Comparison of ENCODE assay signal across 22 cellular contexts in genomic region chr1:31415658-31416057, GRCh38. TPM values are rescaled to one million over a fixed set of nuclear protein-coding genes. Genes with fewer than 3 reads are reported as not detected.
A peak's percentile ranks its signal among the peaks of the same experiment; 100 is the strongest.
DNase-seq lines count a peak whose midpoint lies in the region; ATAC-seq, FAIRE-seq and TF ChIP-seq lines count a peak whose summit lies in the region.
"Had no signal": no experiment of that assay in that cellular context is flagged by ENCODE, and none has a peak within 500 bp of the region (broad histone marks: within the 10 kb centered on the region; RNA-seq: fewer than 3 reads in every experiment).

No MANE protein-coding gene starts in this region.

- peaks cover 70% of the 10 kb centered on the region for H3K27me3 Mint-ChIP-seq in CD4-positive, alpha-beta T cell
- H3K27me3 Mint-ChIP-seq in astrocyte (ENCODE audit: low read depth, unreplicated experiment), result peaks cover 17% of the 10 kb centered on the region
- peaks cover 24% of the 10 kb centered on the region for H3K27me3 Mint-ChIP-seq in glutamatergic neuron (ENCODE audit: unreplicated experiment)

- H3K36me3 ChIP-seq in astrocyte (ENCODE audit: insufficient read depth, low read length) (no peaks in the 10 kb centered on the region), neural cell (ENCODE audit: insufficient read depth, low read length) (no peaks in the 10 kb centered on the region)
- H3K36me3 ChIP-seq: BE2C, gastroesophageal sphincter had no signal

- intact Hi-C loops in CD4-positive, alpha-beta T cell (cut with DNase I, micrococcal nuclease), result no loop called here
- intact Hi-C loops in cardiac septum (cut with DNase I), result loop anchor here (5.0 kb wide), 1 partner anchor 248 kb away; no protein-coding TSS in a partner anchor

- no peak for ATAC-seq in CD4-positive, alpha-beta T cell (ENCODE audit: poor library complexity)
- ATAC-seq in SK-N-SH treated with all-trans-retinoic acid at 6 μM for 48 hours, result no peak
- ATAC-seq: activated naive CD4-positive, alpha-beta T cell treated with anti-CD3 and anti-CD28 coated beads, Interleukin-2, amount 50 U/mL, for 72 hours; gastroesophageal sphincter; T-cell had no signal

- FAIRE-seq in astrocyte (lab: Jason Lieb, UNC), result no peak
- FAIRE-seq: A204.1 had no signal

- H3K9me3 Mint-ChIP-seq in CD4-positive, alpha-beta T cell, result no peaks in the 10 kb centered on the region
- H3K9me3 Mint-ChIP-seq in astrocyte (ENCODE audit: unreplicated experiment) (no peaks in the 10 kb centered on the region), glutamatergic neuron (ENCODE audit: unreplicated experiment) (peaks cover 29% of the 10 kb centered on the region)
- H3K9me3 Mint-ChIP-seq: activated naive CD4-positive, alpha-beta T cell treated with anti-CD3 and anti-CD28 coated beads, Interleukin-2, amount 50 U/mL, for 72 hours; activated T-helper 1 cell treated with anti-CD3 and anti-CD28 coated beads, Interleukin-12 subunit alpha, Interleukin-12 subunit beta, Interleukin-2, Interleukin-4 antibody, amounts not matched to agents 30 ng/mL and 10 ng/mL and 1 ng/mL, durations not matched to agents 14 hours and 24 hours and 36 hours; T-cell had no signal

- H2AFZ ChIP-seq in astrocyte (ENCODE audit: low read depth, low read length), result no peak overlapping the region
- no peak overlapping the region for H2AFZ ChIP-seq in neural cell (ENCODE audit: low read depth, low read length)

- no peak overlapping the region for H3K27ac ChIP-seq in CD4-positive, alpha-beta T cell (ENCODE audit: low read depth, low read length)
- H3K27ac ChIP-seq in astrocyte (ENCODE audit: low read depth, low read length) (no peak overlapping the region), neural cell (ENCODE audit: low read length) (peak overlapping the region; percentile 99)
- H3K27ac ChIP-seq: gastroesophageal sphincter had no signal

- H3K9me2 ChIP-seq in neural cell (ENCODE audit: insufficient read depth, low read length), result no peaks in the 10 kb centered on the region

- TF ChIP-seq CTCF in CD4-positive, alpha-beta T cell (IDR thresholded peaks at IDR 0.05), result no peak
- no peak for TF ChIP-seq CTCF in astrocyte (IDR thresholded peaks at IDR 0.05; ENCODE audit: insufficient read depth, low read depth, low read length)
- no peak for TF ChIP-seq CTCF in glutamatergic neuron (IDR thresholded peaks at IDR 0.05; ENCODE audit: partially characterized antibody, unreplicated experiment)
- TF ChIP-seq CTCF in neural cell (IDR thresholded peaks at IDR 0.05; ENCODE audit: poor library complexity, severe bottlenecking), result no peak
- TF ChIP-seq CTCF in GM10266 (IDR thresholded peaks at IDR 0.05; ENCODE audit: control insufficient read depth, insufficient read depth, low read depth, missing control alignments), result no peak

- no peak for TF ChIP-seq RAD21 in neural cell (conservative IDR thresholded peaks at IDR 0.05)

- peaks cover 7% of the 10 kb centered on the region for H3K4me1 Mint-ChIP-seq in CD4-positive, alpha-beta T cell (ENCODE audit: low read depth)
- peaks cover 17% of the 10 kb centered on the region for H3K4me1 Mint-ChIP-seq in astrocyte (ENCODE audit: low read depth, unreplicated experiment)
- peaks cover 20% of the 10 kb centered on the region for H3K4me1 Mint-ChIP-seq in glutamatergic neuron (ENCODE audit: low read depth, unreplicated experiment)

- no peaks in the 10 kb centered on the region for H3K9me3 ChIP-seq in CD4-positive, alpha-beta T cell (ENCODE audit: control insufficient read depth, low read length)
- H3K9me3 ChIP-seq in astrocyte (ENCODE audit: insufficient read depth, low read depth, low read length) (no peaks in the 10 kb centered on the region), neural cell (ENCODE audit: low read length) (no peaks in the 10 kb centered on the region)
- H3K9me3 ChIP-seq: BE2C, gastroesophageal sphincter had no signal

- H3K4me3 ChIP-seq in astrocyte (ENCODE audit: insufficient read depth, low read depth, low read length) (no peak overlapping the region), neural cell (ENCODE audit: low read length) (peak overlapping the region; percentile 95)
- H3K4me3 ChIP-seq: gastroesophageal sphincter had no signal

- H4K20me1 ChIP-seq in astrocyte (ENCODE audit: insufficient read depth, low read length) (peaks cover 10% of the 10 kb centered on the region), neural cell (ENCODE audit: insufficient read depth) (no peaks in the 10 kb centered on the region)

- DNase-seq in CD4-positive, alpha-beta T cell, result no peak
- DNase-seq in astrocyte (ENCODE audit: low read depth), result no peak
- DNase-seq in glutamatergic neuron, result no peak
- no peak for DNase-seq in NOMO-1 treated with dmso at 0.1 percent for 144 hours (lab: John Stamatoyannopoulos, UW; ENCODE audit: unreplicated experiment)
- DNase-seq in cardiac septum (ENCODE audit: low spot score), result no peak
- no peak for DNase-seq in GM10266 (ENCODE audit: extremely low spot score)
- DNase-seq: aorta; BE2C; cerebellar nuclear complex; NCI-H1105 treated with DMSO at 0.1 percent for 48 hours; NCI-H2081 treated with DMSO at 0.1 percent for 48 hours; OCI-M1; SIG-M5; stimulated activated CD4-positive, alpha-beta T cell treated with anti-CD3 and anti-CD28 coated beads, Interleukin-12 subunit alpha, Interleukin-12 subunit beta, amount 100 ng/mL, for 4 hours; T-cell had no signal

- CTCF ChIA-PET in CD4-positive, alpha-beta T cell (lab: Charles Lee), result no interaction called here

- H3K79me2 ChIP-seq in astrocyte (ENCODE audit: insufficient read depth, low read length) (peaks cover 6% of the 10 kb centered on the region), neural cell (replicated peaks; ENCODE audit: insufficient read depth, low read length) (peaks cover 29% of the 10 kb centered on the region)

- H3K9ac ChIP-seq in astrocyte (ENCODE audit: low read length) (no peak overlapping the region), neural cell (ENCODE audit: low read length) (peak overlapping the region; percentile 100)

- POLR2A ChIA-PET in CD4-positive, alpha-beta T cell (lab: Charles Lee), result no interaction called here

- peaks cover 8% of the 10 kb centered on the region for H3K4me1 ChIP-seq in astrocyte (ENCODE audit: insufficient read depth, low read length)
- H3K4me1 ChIP-seq: BE2C had no signal

- no peak overlapping the region for H3K27ac Mint-ChIP-seq in CD4-positive, alpha-beta T cell
- H3K27ac Mint-ChIP-seq in astrocyte (ENCODE audit: unreplicated experiment) (no peak overlapping the region), glutamatergic neuron (ENCODE audit: unreplicated experiment) (no peak overlapping the region)
- H3K27ac Mint-ChIP-seq: activated naive CD4-positive, alpha-beta T cell treated with anti-CD3 and anti-CD28 coated beads, Interleukin-2, amount 50 U/mL, for 72 hours; activated T-helper 1 cell treated with anti-CD3 and anti-CD28 coated beads, Interleukin-12 subunit alpha, Interleukin-12 subunit beta, Interleukin-2, Interleukin-4 antibody, amounts not matched to agents 30 ng/mL and 10 ng/mL and 1 ng/mL, durations not matched to agents 14 hours and 24 hours and 36 hours; T-cell had no signal

- H3F3A ChIP-seq in neural cell (ENCODE audit: insufficient read depth, low read length, poor library complexity, severe bottlenecking), result peaks cover 8% of the 10 kb centered on the region

- H3K4me3 Mint-ChIP-seq in CD4-positive, alpha-beta T cell, result peak overlapping the region; percentile 17
- H3K4me3 Mint-ChIP-seq in astrocyte (ENCODE audit: unreplicated experiment) (peak overlapping the region; percentile 54), glutamatergic neuron (ENCODE audit: unreplicated experiment) (peak overlapping the region; percentile 100)
- H3K4me3 Mint-ChIP-seq: activated T-helper 1 cell treated with anti-CD3 and anti-CD28 coated beads, Interleukin-12 subunit alpha, Interleukin-12 subunit beta, Interleukin-2, Interleukin-4 antibody, amounts not matched to agents 30 ng/mL and 10 ng/mL and 1 ng/mL, durations not matched to agents 14 hours and 24 hours and 36 hours had no signal

- no peaks in the 10 kb centered on the region for H3K36me3 Mint-ChIP-seq in CD4-positive, alpha-beta T cell (ENCODE audit: low read depth)
- H3K36me3 Mint-ChIP-seq in astrocyte (ENCODE audit: low read depth, unreplicated experiment) (peaks cover 5% of the 10 kb centered on the region), glutamatergic neuron (ENCODE audit: unreplicated experiment) (no peaks in the 10 kb centered on the region)
- H3K36me3 Mint-ChIP-seq: T-cell had no signal

- no peak for TF ChIP-seq EP300 in neural cell (conservative IDR thresholded peaks at IDR 0.05; ENCODE audit: poor library complexity, severe bottlenecking)

- H3K27me3 ChIP-seq in CD4-positive, alpha-beta T cell (ENCODE audit: control insufficient read depth, insufficient read depth, low read length), result peaks cover 52% of the 10 kb centered on the region
- H3K27me3 ChIP-seq in astrocyte (ENCODE audit: insufficient read depth, low read length) (peaks cover 14% of the 10 kb centered on the region), neural cell (ENCODE audit: insufficient read depth, low read depth, low read length) (no peaks in the 10 kb centered on the region)

- H3K4me2 ChIP-seq in astrocyte (ENCODE audit: low read length), result no peak overlapping the region
- H3K4me2 ChIP-seq in neural cell (ENCODE audit: low read length), result peak overlapping the region; percentile 99

TF ChIP-seq in neural cell, 6 proteins besides CTCF, POLR2A, EP300 and RAD21 (continues in another document):
- no peak for TF ChIP-seq MXI1 (conservative IDR thresholded peaks at IDR 0.05; ENCODE audit: poor library complexity, severe bottlenecking)
- no peak for TF ChIP-seq SMC3 (conservative IDR thresholded peaks at IDR 0.05; ENCODE audit: poor library complexity)
- TF ChIP-seq EZH2 (IDR thresholded peaks at IDR 0.05; ENCODE audit: borderline replicate concordance, insufficient read depth, low read length, poor library complexity, severe bottlenecking), result no peak
- no peak for TF ChIP-seq TAF1 (IDR thresholded peaks at IDR 0.05; ENCODE audit: low read depth)
- TF ChIP-seq POLR2AphosphoS5 (IDR thresholded peaks at IDR 0.05), result no peak

TF ChIP-seq in SK-N-SH treated with all-trans-retinoic acid at 6 μM for 48 hours, 23 proteins besides CTCF, POLR2A, EP300 and RAD21 (continues in another document):
- TF ChIP-seq ZC3H10 (CRISPR knock-in tag; IDR thresholded peaks at IDR 0.05), result no peak
- TF ChIP-seq CSDC2 (CRISPR knock-in tag; IDR thresholded peaks at IDR 0.05), result no peak
- no peak for TF ChIP-seq ZFP30 (CRISPR knock-in tag; IDR thresholded peaks at IDR 0.05)

RNA-seq across cellular contexts. Expression of gene SERINC2, which starts 2.6 kb away (rescaled TPM):
- under 1 TPM in 1 of 2 experiments, not detected in 1; 0.11 TPM for total RNA-seq in CD4-positive, alpha-beta T cell
- total RNA-seq in astrocyte, result 29.4 and 30.4 TPM in 2 replicates
- 36.4 TPM for total RNA-seq in glutamatergic neuron (ENCODE audit: unreplicated experiment)
- 8.6 and 16.4 TPM in 2 replicates for polyA plus RNA-seq in neural cell
- 8.5 and 9.7 TPM in 2 replicates for polyA minus RNA-seq in neural cell
- total RNA-seq in cardiac septum, result 2.8 TPM
- total RNA-seq: activated T-helper 1 cell treated with anti-CD3 and anti-CD28 coated beads, Interleukin-12 subunit alpha, Interleukin-12 subunit beta, Interleukin-2, Interleukin-4 antibody, amounts not matched to agents 30 ng/mL and 10 ng/mL and 1 ng/mL, durations not matched to agents 14 hours and 24 hours and 36 hours had no signal

RNA-seq across cellular contexts. Expression of gene FABP3, which starts 42.8 kb away (rescaled TPM):
- total RNA-seq in CD4-positive, alpha-beta T cell, result not detected
- 13.5 and 20.4 TPM in 2 replicates for total RNA-seq in astrocyte
- 148 TPM for total RNA-seq in glutamatergic neuron (ENCODE audit: unreplicated experiment)
- 5.8 and 7.1 TPM in 2 replicates for polyA plus RNA-seq in neural cell
- polyA minus RNA-seq in neural cell, result 2.7 TPM in 2 replicates
- 3,048 TPM for total RNA-seq in cardiac septum
- total RNA-seq: activated naive CD4-positive, alpha-beta T cell treated with anti-CD3 and anti-CD28 coated beads, Interleukin-2, amount 50 U/mL, for 72 hours; activated T-helper 1 cell treated with anti-CD3 and anti-CD28 coated beads, Interleukin-12 subunit alpha, Interleukin-12 subunit beta, Interleukin-2, Interleukin-4 antibody, amounts not matched to agents 30 ng/mL and 10 ng/mL and 1 ng/mL, durations not matched to agents 14 hours and 24 hours and 36 hours; Daoy had no signal

Comparison
In these comparisons a context has a peak if more than half of its experiments do, and no peak if none do; other contexts are left out.
1. H3K4me3 Mint-ChIP-seq: peak in every context shown above with its lines; median percentile 100 in glutamatergic neuron; 54 in astrocyte; 17 in CD4-positive, alpha-beta T cell.
2. RNA of gene FABP3, which starts 42.8 kb away (total RNA-seq): 3,048 TPM in cardiac septum (single experiment), 148 TPM in glutamatergic neuron (single experiment) and 13.5 to 20.4 TPM in astrocyte; not detected in CD4-positive, alpha-beta T cell; every median in the first group is over 10 times any median in the second.